In the genomic region with DNA sequence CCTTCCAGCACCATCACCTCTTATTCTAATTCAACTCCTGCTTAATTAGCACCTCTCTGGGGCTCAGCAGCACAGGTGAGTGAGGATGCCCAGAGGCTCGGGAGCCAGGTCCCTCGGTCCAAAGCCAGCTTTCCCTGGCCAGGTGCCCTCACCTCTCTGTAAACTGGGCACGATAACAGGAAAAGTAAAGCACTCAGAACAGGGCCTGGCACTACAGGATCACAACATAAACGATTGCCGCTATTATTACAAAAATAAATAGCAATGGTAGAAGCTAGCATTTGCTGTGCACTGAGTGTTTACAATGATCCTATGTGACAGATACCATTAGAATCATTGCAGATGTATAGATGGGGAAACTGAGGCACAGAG, we compare ENCODE assay signal across 28 cellular contexts. TPM values are rescaled to one million over a fixed set of nuclear protein-coding genes. Genes with fewer than 3 reads are reported as not detected.
"Had no signal": no experiment of that assay in that cellular context is flagged by ENCODE, and none has a peak within 500 bp of the region (broad histone marks: within the 10 kb centered on the region; RNA-seq: fewer than 3 reads in every experiment).

No MANE protein-coding gene starts in this region.

- H3K27ac ChIP-seq: breast epithelium, SK-N-MC, WERI-Rb-1 had no signal

- H3K4me3 ChIP-seq: breast epithelium, SK-N-MC had no signal

- H3K36me3 Mint-ChIP-seq: activated naive CD4-positive, alpha-beta T cell treated with anti-CD3 and anti-CD28 coated beads, Interleukin-2, amount 50 U/mL, for 24 hours; T-cell had no signal

- H3K36me3 ChIP-seq: breast epithelium, WERI-Rb-1 had no signal

- H3K27me3 ChIP-seq: breast epithelium had no signal

- H3K4me3 Mint-ChIP-seq: activated CD8-positive, alpha-beta T cell treated with anti-CD3 and anti-CD28 coated beads, Interleukin-2, amount 10 ng/mL, durations not matched to agents 7 days and 5 days; activated naive CD4-positive, alpha-beta T cell treated with anti-CD3 and anti-CD28 coated beads, Interleukin-2, amount 50 U/mL, for 24 hours; activated T-cell treated with anti-CD3 and anti-CD28 coated beads, Interleukin-2, amount 50 U/mL, for 24 hours; activated T-helper 1 cell treated with anti-CD3 and anti-CD28 coated beads, Interleukin-12 subunit alpha, Interleukin-12 subunit beta, Interleukin-2, Interleukin-4 antibody, amounts not matched to agents 30 ng/mL and 10 ng/mL and 1 ng/mL, durations not matched to agents 14 hours and 24 hours and 36 hours; T-cell had no signal

- H3K4me1 ChIP-seq: breast epithelium had no signal

- H3K27ac Mint-ChIP-seq: activated CD8-positive, alpha-beta T cell treated with anti-CD3 and anti-CD28 coated beads, Interleukin-2, amount 10 ng/mL, durations not matched to agents 7 days and 5 days; activated T-cell treated with anti-CD3 and anti-CD28 coated beads, Interleukin-2, amount 50 U/mL, for 24 hours; activated T-helper 1 cell treated with anti-CD3 and anti-CD28 coated beads, Interleukin-12 subunit alpha, Interleukin-12 subunit beta, Interleukin-2, Interleukin-4 antibody, amounts not matched to agents 30 ng/mL and 10 ng/mL and 1 ng/mL, durations not matched to agents 14 hours and 24 hours and 36 hours; T-cell had no signal

- ATAC-seq: activated CD8-positive, alpha-beta T cell treated with anti-CD3 and anti-CD28 coated beads, Interleukin-2, amount 10 ng/mL, durations not matched to agents 7 days and 5 days; Panc1; Right ventricle myocardium inferior; T-cell had no signal

- H3K27me3 Mint-ChIP-seq: activated naive CD4-positive, alpha-beta T cell treated with anti-CD3 and anti-CD28 coated beads, Interleukin-2, amount 50 U/mL, for 24 hours; activated T-cell treated with anti-CD3 and anti-CD28 coated beads, Interleukin-2, amount 50 U/mL, for 24 hours; T-cell had no signal

- DNase-seq: activated CD4-positive, alpha-beta T cell treated with anti-CD3 and anti-CD28 coated beads for 4 hours; activated CD8-positive, alpha-beta T cell treated with anti-CD3 and anti-CD28 coated beads, Interleukin-2, amount 10 ng/mL, durations not matched to agents 7 days and 5 days; activated effector memory CD4-positive, alpha-beta T cell treated with Interleukin-2 at 50 U/mL for 16 hours; activated naive CD4-positive, alpha-beta T cell; activated T-cell treated with anti-CD3 and anti-CD28 coated beads, Interleukin-2, amount 50 U/mL, for 24 hours; aorta; caudate nucleus; Kasumi-1; KBM-7; NCI-H1417; NCI-H2029 treated with DMSO at 0.1 percent for 48 hours; NCI-H2227 treated with DMSO at 0.1 percent for 48 hours; NCI-H446 treated with DMSO at 0.1 percent for 48 hours; NCI-H524 treated with DMSO at 0.1 percent for 48 hours; NCI-H748 treated with DMSO at 0.1 percent for 48 hours; OCI-M1; RPMI8226; T-cell; WERI-Rb-1 had no signal

RNA-seq across cellular contexts. Expression of a gene that starts 2.6 kb away (rescaled TPM):
- total RNA-seq: activated CD8-positive, alpha-beta T cell treated with anti-CD3 and anti-CD28 coated beads, Interleukin-2, amount 10 ng/mL, durations not matched to agents 7 days and 5 days; activated T-helper 1 cell treated with anti-CD3 and anti-CD28 coated beads, Interleukin-12 subunit alpha, Interleukin-12 subunit beta, Interleukin-2, Interleukin-4 antibody, amounts not matched to agents 30 ng/mL and 10 ng/mL and 1 ng/mL, durations not matched to agents 14 hours and 24 hours and 36 hours; aorta; cerebellum; M059J; Right ventricle myocardium inferior; T-helper 2 cell treated with Interferon-gamma antibody and Interleukin-4, amounts not matched to agents 100 ng/mL and 5 ng/mL, for 36 hours had no signal

RNA-seq across cellular contexts. Expression of a gene that starts 5.9 kb away (rescaled TPM):
- total RNA-seq: activated CD8-positive, alpha-beta T cell treated with anti-CD3 and anti-CD28 coated beads, Interleukin-2, amount 10 ng/mL, durations not matched to agents 7 days and 5 days; activated T-helper 1 cell treated with anti-CD3 and anti-CD28 coated beads, Interleukin-12 subunit alpha, Interleukin-12 subunit beta, Interleukin-2, Interleukin-4 antibody, amounts not matched to agents 30 ng/mL and 10 ng/mL and 1 ng/mL, durations not matched to agents 14 hours and 24 hours and 36 hours; aorta; breast epithelium; cerebellum; M059J; Right ventricle myocardium inferior; T-cell; T-helper 2 cell treated with Interferon-gamma antibody and Interleukin-4, amounts not matched to agents 100 ng/mL and 5 ng/mL, for 36 hours had no signal

RNA-seq across cellular contexts. Expression of a gene that starts 21.3 kb away (rescaled TPM):
- total RNA-seq: activated CD8-positive, alpha-beta T cell treated with anti-CD3 and anti-CD28 coated beads, Interleukin-2, amount 10 ng/mL, durations not matched to agents 7 days and 5 days; activated T-helper 1 cell treated with anti-CD3 and anti-CD28 coated beads, Interleukin-12 subunit alpha, Interleukin-12 subunit beta, Interleukin-2, Interleukin-4 antibody, amounts not matched to agents 30 ng/mL and 10 ng/mL and 1 ng/mL, durations not matched to agents 14 hours and 24 hours and 36 hours; aorta; breast epithelium; cerebellum; M059J; Right ventricle myocardium inferior; T-cell; T-helper 2 cell treated with Interferon-gamma antibody and Interleukin-4, amounts not matched to agents 100 ng/mL and 5 ng/mL, for 36 hours had no signal

RNA-seq across cellular contexts. Expression of a gene that starts 43.6 kb away (rescaled TPM):
- total RNA-seq: activated CD8-positive, alpha-beta T cell treated with anti-CD3 and anti-CD28 coated beads, Interleukin-2, amount 10 ng/mL, durations not matched to agents 7 days and 5 days; activated T-helper 1 cell treated with anti-CD3 and anti-CD28 coated beads, Interleukin-12 subunit alpha, Interleukin-12 subunit beta, Interleukin-2, Interleukin-4 antibody, amounts not matched to agents 30 ng/mL and 10 ng/mL and 1 ng/mL, durations not matched to agents 14 hours and 24 hours and 36 hours; aorta; breast epithelium; cerebellum; M059J; Right ventricle myocardium inferior; T-cell; T-helper 2 cell treated with Interferon-gamma antibody and Interleukin-4, amounts not matched to agents 100 ng/mL and 5 ng/mL, for 36 hours had no signal
